Comparison of ENCODE assay signal across 22 cellular contexts in genomic region chr5:100043475-100043874, GRCh38.
"Had no signal": no experiment of that assay in that cellular context is flagged by ENCODE, and none has a peak within 500 bp of the region (broad histone marks: within the 10 kb centered on the region; RNA-seq: fewer than 3 reads in every experiment).

No MANE protein-coding gene starts in this region.

- DNase-seq: activated CD4-positive, alpha-beta T cell treated with anti-CD3 and anti-CD28 coated beads, Interleukin-2, amount 10 ng/mL, durations not matched to agents 24 days and 14 days; activated CD4-positive, alpha-beta T cell treated with anti-CD3 and anti-CD28 coated beads, Interleukin-2, amount 50 U/mL, for 48 hours; activated CD4-positive, CD25-positive, alpha-beta regulatory T cell treated with anti-CD3 and anti-CD28 coated beads, Interleukin-2, amount 50 U/mL, for 72 hours; activated CD8-positive, alpha-beta memory T cell treated with anti-CD3 and anti-CD28 coated beads, Interleukin-2, amount 10 ng/mL, durations not matched to agents 7 days and 5 days; activated gamma-delta T cell; activated naive CD4-positive, alpha-beta T cell treated with anti-CD3 and anti-CD28 coated beads for 36 hours; activated naive CD8-positive, alpha-beta T cell treated with anti-CD3 and anti-CD28 coated beads, Interleukin-2, amount 10 ng/mL, durations not matched to agents 7 days and 5 days; activated T-cell treated with anti-CD3 and anti-CD28 coated beads, Interleukin-2, amount 50 U/mL, for 24 hours; adrenal gland; aorta; caudate nucleus; colonic mucosa; NCI-H1436 treated with DMSO at 0.1 percent for 48 hours; NCI-H187; NCI-H2081; NCI-H510A treated with DMSO at 0.1 percent for 48 hours; NCI-H69; PC-9; T-helper 17 cell; T-helper 9 cell had no signal

- ATAC-seq: activated CD8-positive, alpha-beta memory T cell treated with anti-CD3 and anti-CD28 coated beads, Interleukin-2, amount 10 ng/mL, durations not matched to agents 7 days and 5 days; T-helper 17 cell; WTC11 had no signal

- H3K4me3 ChIP-seq: adrenal gland, breast epithelium, colonic mucosa, PC-9 had no signal

- H3K4me2 ChIP-seq: PC-9 had no signal

- H3K4me1 ChIP-seq: adrenal gland, breast epithelium, colonic mucosa had no signal

- H3K36me3 ChIP-seq: adrenal gland, breast epithelium, colonic mucosa had no signal

- H3K27ac ChIP-seq: adrenal gland, breast epithelium, colonic mucosa, PC-9 had no signal

- H3K9me3 ChIP-seq: adrenal gland, breast epithelium, colonic mucosa had no signal

- H2AFZ ChIP-seq: PC-9 had no signal

- H3K27me3 ChIP-seq: adrenal gland, breast epithelium, colonic mucosa had no signal
